Comparison of ENCODE assay signal across 18 cellular contexts in genomic region chr14:59395672-59396071, GRCh38.
"Had no signal": no experiment of that assay in that cellular context is flagged by ENCODE, and none has a peak within 500 bp of the region (broad histone marks: within the 10 kb centered on the region; RNA-seq: fewer than 3 reads in every experiment).

No MANE protein-coding gene starts in this region.

- H3K27me3 ChIP-seq: hepatocyte, neutrophil had no signal

- ATAC-seq: left lobe of liver; naive thymus-derived CD4-positive, alpha-beta T cell had no signal

- H2AFZ ChIP-seq: hepatocyte had no signal

- H3K79me2 ChIP-seq: hepatocyte had no signal

- H3K4me2 ChIP-seq: hepatocyte had no signal

- DNase-seq: effector CD4-positive, alpha-beta T cell; endodermal cell; erythroblast; foreskin melanocyte; head of caudate nucleus; islet precursor cell; mammary epithelial cell; naive thymus-derived CD4-positive, alpha-beta T cell; nephron progenitor cell; posterior cingulate gyrus; small intestine; stimulated activated CD4-positive, alpha-beta T cell treated with anti-CD3 and anti-CD28 coated beads, Interleukin-2, amount 100 ng/mL, for 48 hours; stimulated activated naive CD4-positive, alpha-beta T cell treated with Interleukin-2 at 50 U/mL for 16 hours; trophoblast cell had no signal

- H3K27ac ChIP-seq: coronary artery, hepatocyte, neutrophil had no signal

- H3K36me3 ChIP-seq: neutrophil had no signal

- H3K9me3 ChIP-seq: neutrophil had no signal

- H3K4me3 ChIP-seq: coronary artery, hepatocyte had no signal
